In the genomic region with DNA sequence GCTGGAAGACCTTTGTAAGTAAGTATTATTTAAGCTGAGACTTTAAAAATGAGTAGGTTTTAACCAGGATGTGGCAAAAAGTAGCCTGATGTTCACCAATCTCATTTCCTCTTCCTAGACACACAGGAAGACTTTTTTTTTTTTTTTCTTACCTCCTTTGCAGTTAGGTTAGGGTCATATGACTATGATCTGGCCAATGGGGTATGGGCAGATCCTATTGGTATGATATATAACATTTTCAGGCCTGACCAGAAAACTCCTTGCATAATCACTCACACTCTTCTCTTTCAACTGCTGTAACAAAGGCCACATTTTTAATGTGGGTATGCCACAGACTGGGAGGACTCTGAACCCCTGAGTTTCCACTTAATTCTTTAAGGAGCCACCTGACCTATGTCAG, we compare ENCODE assay signal across 8 cellular contexts. TPM values are rescaled to one million over a fixed set of nuclear protein-coding genes. Genes with fewer than 3 reads are reported as not detected.
A peak's percentile ranks its signal among the peaks of the same experiment; 100 is the strongest.
DNase-seq lines count a peak whose midpoint lies in the region; ATAC-seq and TF ChIP-seq lines count a peak whose summit lies in the region.

No MANE protein-coding gene starts in this region.

- H3K27me3 ChIP-seq in upper lobe of left lung (no peaks in the 10 kb centered on the region), psoas muscle (ENCODE audit: insufficient read depth in 3 of 3, low read length in 2 of 3) (no peaks in the 10 kb centered on the region)

- no peak overlapping the region for H3K4me3 Mint-ChIP-seq in activated naive CD4-positive, alpha-beta T cell treated with anti-CD3 and anti-CD28 coated beads, Interleukin-2, amount 50 U/mL, for 24 hours
- no peak overlapping the region for H3K4me3 Mint-ChIP-seq in dendritic cell treated with granulocyte-macrophage colony-stimulating factor and Interleukin-4, amounts not matched to agents 40 ng/mL and 50 ng/mL, for 4 days

- TF ChIP-seq CTCF in upper lobe of left lung (IDR thresholded peaks at IDR 0.05) (no peak), psoas muscle (IDR thresholded peaks at IDR 0.05) (no peak)

- H3K9me3 Mint-ChIP-seq in activated naive CD4-positive, alpha-beta T cell treated with anti-CD3 and anti-CD28 coated beads, Interleukin-2, amount 50 U/mL, for 24 hours = no peaks in the 10 kb centered on the region
- H3K9me3 Mint-ChIP-seq in dendritic cell treated with granulocyte-macrophage colony-stimulating factor and Interleukin-4, amounts not matched to agents 40 ng/mL and 50 ng/mL, for 4 days = no peaks in the 10 kb centered on the region

- H3K36me3 Mint-ChIP-seq in activated naive CD4-positive, alpha-beta T cell treated with anti-CD3 and anti-CD28 coated beads, Interleukin-2, amount 50 U/mL, for 24 hours = peaks cover 3% of the 10 kb centered on the region
- no peaks in the 10 kb centered on the region for H3K36me3 Mint-ChIP-seq in dendritic cell treated with granulocyte-macrophage colony-stimulating factor and Interleukin-4, amounts not matched to agents 40 ng/mL and 50 ng/mL, for 4 days (ENCODE audit: low read depth)

- H3K27ac ChIP-seq in upper lobe of left lung = peak overlapping the region in 3 of 4 donors; percentile 21 to 39 (median 26)
- no peak overlapping the region for H3K27ac ChIP-seq in psoas muscle

- DNase-seq in activated naive CD4-positive, alpha-beta T cell treated with Interleukin-2 at 50 U/mL for 16 hours = no peak
- DNase-seq in NOMO-1 treated with DMSO at 0.1 percent for 48 hours (lab: John Stamatoyannopoulos, UW; ENCODE audit: unreplicated experiment) (peak; percentile 91), upper lobe of left lung (no peak), GM19238 (ENCODE audit: insufficient read length, low spot score) (no peak), psoas muscle (no peak)

- H3K27ac Mint-ChIP-seq in activated naive CD4-positive, alpha-beta T cell treated with anti-CD3 and anti-CD28 coated beads, Interleukin-2, amount 50 U/mL, for 24 hours = peak overlapping the region; percentile 90
- H3K27ac Mint-ChIP-seq in dendritic cell treated with granulocyte-macrophage colony-stimulating factor and Interleukin-4, amounts not matched to agents 40 ng/mL and 50 ng/mL, for 4 days = peak overlapping the region; percentile 7

- intact Hi-C loops in dendritic cell treated with granulocyte-macrophage colony-stimulating factor and Interleukin-4, amounts not matched to agents 40 ng/mL and 50 ng/mL, for 4 days (cut with micrococcal nuclease) = no loop called here
- intact Hi-C loops in psoas muscle (cut with DNase I) = loop anchor here (5.0 kb wide), 3 partner anchors 34 to 104 kb away; no protein-coding TSS in a partner anchor

- H3K9me3 ChIP-seq in upper lobe of left lung (no peaks in the 10 kb centered on the region), psoas muscle (no peaks in the 10 kb centered on the region)

- no peak for TF ChIP-seq EP300 in upper lobe of left lung (IDR thresholded peaks at IDR 0.05)

- H3K36me3 ChIP-seq in upper lobe of left lung = no peaks in the 10 kb centered on the region
- no peaks in the 10 kb centered on the region for H3K36me3 ChIP-seq in psoas muscle (ENCODE audit: insufficient read depth in 1 of 2, low read depth in 1 of 2)

- no peak for TF ChIP-seq POLR2A in upper lobe of left lung (IDR thresholded peaks at IDR 0.05)

- ATAC-seq in upper lobe of left lung (ENCODE audit: low FRiP score in 2 of 2) = no peak
- no peak for ATAC-seq in HG02642 (IDR thresholded peaks at IDR 0.05; ENCODE audit: poor library complexity, unreplicated experiment)
- no peak for ATAC-seq in psoas muscle

- peaks cover 65% of the 10 kb centered on the region for H3K4me1 Mint-ChIP-seq in activated naive CD4-positive, alpha-beta T cell treated with anti-CD3 and anti-CD28 coated beads, Interleukin-2, amount 50 U/mL, for 24 hours
- peaks cover 24% of the 10 kb centered on the region for H3K4me1 Mint-ChIP-seq in dendritic cell treated with granulocyte-macrophage colony-stimulating factor and Interleukin-4, amounts not matched to agents 40 ng/mL and 50 ng/mL, for 4 days (ENCODE audit: low read depth)

- H3K4me3 ChIP-seq in upper lobe of left lung = no peak overlapping the region
- no peak overlapping the region for H3K4me3 ChIP-seq in psoas muscle

- H3K4me1 ChIP-seq in upper lobe of left lung (peaks cover 9 to 21% (median 15%) of the 10 kb centered on the region in 4 donors), psoas muscle (peaks cover 16% of the 10 kb centered on the region)

- H3K27me3 Mint-ChIP-seq in activated naive CD4-positive, alpha-beta T cell treated with anti-CD3 and anti-CD28 coated beads, Interleukin-2, amount 50 U/mL, for 24 hours = no peaks in the 10 kb centered on the region
- H3K27me3 Mint-ChIP-seq in dendritic cell treated with granulocyte-macrophage colony-stimulating factor and Interleukin-4, amounts not matched to agents 40 ng/mL and 50 ng/mL, for 4 days = no peaks in the 10 kb centered on the region

RNA-seq across cellular contexts. Expression of gene RPS6KA5, which starts 2.7 kb away (rescaled TPM):
- total RNA-seq in upper lobe of left lung = 10 to 100 TPM in 3 of 6 donors, 1 to 10 TPM in 3; 4.3 to 17.8 (median 10.2) TPM
- 10 to 100 TPM; 11.5 to 20.0 (median 15.8) TPM for total RNA-seq in psoas muscle
- polyA plus RNA-seq in psoas muscle = 1 to 10 TPM in 2 of 3 donors, under 1 TPM in 1; 0.94 to 3.9 (median 3.7) TPM

RNA-seq across cellular contexts. Expression of gene DGLUCY, which starts 50.8 kb away (rescaled TPM):
- 100 to 1,000 TPM in 2 of 6 donors, 10 to 100 TPM in 4; 54.7 to 141 (median 80.3) TPM for total RNA-seq in upper lobe of left lung
- total RNA-seq in psoas muscle = 100 to 1,000 TPM in 2 of 4 donors, 10 to 100 TPM in 2; 77.5 to 135 (median 98.7) TPM
- 10 to 100 TPM; 20.4 to 53.1 (median 43.2) TPM for polyA plus RNA-seq in psoas muscle
